Comparison of ENCODE assay signal across 20 cellular contexts in genomic region chr10:17043586-17043985, GRCh38.
DNase-seq lines count a peak whose midpoint lies in the region; ATAC-seq, FAIRE-seq and TF ChIP-seq lines count a peak whose summit lies in the region.
"Had no signal": no experiment of that assay in that cellular context is flagged by ENCODE, and none has a peak within 500 bp of the region (broad histone marks: within the 10 kb centered on the region; RNA-seq: fewer than 3 reads in every experiment).

No MANE protein-coding gene starts in this region.

- no peak overlapping the region for H3K56ac ChIP-seq in IMR-90 (ENCODE audit: extremely low read depth, insufficient read depth, low read length)

- H3K23ac ChIP-seq in IMR-90 (ENCODE audit: low read depth, low read length): peak overlapping the region; percentile 10; the same call in 1 of the 2 replicates

- H3K9me1 ChIP-seq in IMR-90 (ENCODE audit: insufficient read depth, low read length): peaks cover 5% of the 10 kb centered on the region; the same call in 1 of the 2 replicates
- H3K9me1 ChIP-seq in K562 (ENCODE audit: control insufficient read depth, insufficient read depth, low read length): no peaks in the 10 kb centered on the region

- H3K79me1 ChIP-seq in IMR-90 (ENCODE audit: low read depth in 1 of 2, low read length in 2 of 2): no peaks in the 10 kb centered on the region

- 0 out of 2 replicates have a peak overlapping the region, but pooled peaks have one; percentile 70 for H2AK5ac ChIP-seq in IMR-90 (ENCODE audit: low read depth, low read length)

- H2BK120ac ChIP-seq in IMR-90 (ENCODE audit: low read depth, low read length): peak overlapping the region; percentile 64

- H3K9me3 ChIP-seq in IMR-90 (ENCODE audit: control insufficient read depth, insufficient read depth, low read length): no peaks in the 10 kb centered on the region
- no peaks in the 10 kb centered on the region for H3K9me3 ChIP-seq in K562 (replicated peaks; ENCODE audit: control insufficient read depth, insufficient read depth, low read depth, low read length)
- no peaks in the 10 kb centered on the region for H3K9me3 ChIP-seq in Peyer's patch
- H3K9me3 ChIP-seq: BLaER1 treated with 17β-estradiol and CSF1 and Interleukin-3, amounts not matched to agents 10 nM and 100 nM had no signal

- no peak overlapping the region for H3K4me3 Mint-ChIP-seq in natural killer cell
- H3K4me3 Mint-ChIP-seq: B cell; CD8-positive, alpha-beta T cell; HFFc6 had no signal

- H3K4ac ChIP-seq in IMR-90 (ENCODE audit: low read depth, low read length): peak overlapping the region; percentile 64; the same call in 1 of the 2 replicates

- no peaks in the 10 kb centered on the region for H3K79me2 ChIP-seq in ACC112 (ENCODE audit: control insufficient read depth, insufficient read depth, low read length, unreplicated experiment)
- no peaks in the 10 kb centered on the region for H3K79me2 ChIP-seq in K562 (ENCODE audit: control insufficient read depth, insufficient read depth, low read length)

- dilution Hi-C loops in IMR-90 (cut with HindIII; ENCODE audit: low sequenced_read_pairs, unreplicated experiment): no loop called here

- H4K5ac ChIP-seq in IMR-90 (ENCODE audit: low read depth, low read length): no peak overlapping the region

- WGBS in IMR-90 (ENCODE audit: extremely low coverage in 2 of 2, insufficient read length in 1 of 2), 2 experiments: 92% methylated on average over 1 of the region's 8 CpGs; no CpG with 5 or more reads in 1 of the 2 experiments
- 60% methylated on average over 8 of the region's 8 CpGs for WGBS in K562 (ENCODE audit: insufficient coverage, low coverage, missing lambda C conversion rate)

- H3K4me2 ChIP-seq in IMR-90 (ENCODE audit: low read depth, low read length) (no peak overlapping the region), K562 (ENCODE audit: insufficient read depth, low read length) (no peak overlapping the region)
- H3K4me2 ChIP-seq: BLaER1 treated with 17β-estradiol and CSF1 and Interleukin-3, amounts not matched to agents 10 nM and 100 nM had no signal

- H3K36me3 Mint-ChIP-seq in natural killer cell: no peaks in the 10 kb centered on the region

- H4K91ac ChIP-seq in IMR-90 (ENCODE audit: insufficient read depth, low read depth, low read length): no peak overlapping the region

- H2BK5ac ChIP-seq in IMR-90 (ENCODE audit: low read depth, low read length, poor library complexity, severe bottlenecking): no peak overlapping the region

- H3K18ac ChIP-seq in IMR-90 (ENCODE audit: low read depth, low read length): peak overlapping the region; percentile 18

- H3K27ac Mint-ChIP-seq in natural killer cell: peak overlapping the region in 1 of 2 donors; percentile 31
- H3K27ac Mint-ChIP-seq: B cell; CD8-positive, alpha-beta T cell; HFFc6 had no signal

- H3K9me3 Mint-ChIP-seq in natural killer cell: no peaks in the 10 kb centered on the region
- H3K9me3 Mint-ChIP-seq: CD8-positive, alpha-beta T cell; HFFc6 had no signal

- H3K27me3 ChIP-seq in ACC112 (ENCODE audit: insufficient read depth, low read length): no peaks in the 10 kb centered on the region
- H3K27me3 ChIP-seq in IMR-90 (ENCODE audit: control insufficient read depth, insufficient read depth, low read length): no peaks in the 10 kb centered on the region
- no peaks in the 10 kb centered on the region for H3K27me3 ChIP-seq in K562 (ENCODE audit: control insufficient read depth in 2 of 2, insufficient read depth in 2 of 2, low read length in 2 of 2)
- no peaks in the 10 kb centered on the region for H3K27me3 ChIP-seq in Peyer's patch
- H3K27me3 ChIP-seq: BLaER1 treated with 17β-estradiol and CSF1 and Interleukin-3, amounts not matched to agents 10 nM and 100 nM had no signal

- H3K36me3 ChIP-seq in ACC112 (ENCODE audit: insufficient read depth, low read length): no peaks in the 10 kb centered on the region; the same call in 1 of the 2 replicates
- no peaks in the 10 kb centered on the region for H3K36me3 ChIP-seq in IMR-90 (ENCODE audit: control insufficient read depth, insufficient read depth, low read length)
- H3K36me3 ChIP-seq in K562 (ENCODE audit: control insufficient read depth, insufficient read depth, low read length): no peaks in the 10 kb centered on the region
- peaks cover 0 to 7% (median 0%) of the 10 kb centered on the region in 3 donors for H3K36me3 ChIP-seq in Peyer's patch
- H3K36me3 ChIP-seq: BLaER1 treated with 17β-estradiol and CSF1 and Interleukin-3, amounts not matched to agents 10 nM and 100 nM had no signal

- H3K9ac ChIP-seq in IMR-90 (ENCODE audit: low read depth, low read length) (no peak overlapping the region), K562 (ENCODE audit: insufficient read depth in 1 of 2, low read depth in 2 of 2, low read length in 2 of 2) (no peak overlapping the region)
- H3K9ac ChIP-seq: BLaER1 treated with 17β-estradiol and CSF1 and Interleukin-3, amounts not matched to agents 10 nM and 100 nM; GM23248 had no signal

- TF ChIP-seq EP300 in K562 (IDR thresholded peaks at IDR 0.05; ENCODE audit: low read length): no peak

- H3K4me3 ChIP-seq in ACC112 (ENCODE audit: low read depth, low read length): no peak overlapping the region
- no peak overlapping the region for H3K4me3 ChIP-seq in IMR-90 (ENCODE audit: insufficient read depth, low read depth, low read length)
- no peak overlapping the region for H3K4me3 ChIP-seq in K562
- H3K4me3 ChIP-seq in Peyer's patch: no peak overlapping the region
- H3K4me3 ChIP-seq: BLaER1 treated with 17β-estradiol and CSF1 and Interleukin-3, amounts not matched to agents 10 nM and 100 nM; GM12878; GM23248 had no signal

- H4K20me1 ChIP-seq in IMR-90 (ENCODE audit: insufficient read depth, low read length): no peaks in the 10 kb centered on the region
- no peaks in the 10 kb centered on the region for H4K20me1 ChIP-seq in K562 (replicated peaks; ENCODE audit: control insufficient read depth, insufficient read depth, low read length)
- H4K20me1 ChIP-seq: BLaER1 treated with 17β-estradiol and CSF1 and Interleukin-3, amounts not matched to agents 10 nM and 100 nM had no signal

- H3K27ac ChIP-seq in ACC112 (ENCODE audit: low read depth, low read length): 0 out of 2 replicates have a peak overlapping the region, but pooled peaks have one; percentile 3
- H3K27ac ChIP-seq in IMR-90 (ENCODE audit: insufficient read depth, low read length): no peak overlapping the region
- no peak overlapping the region for H3K27ac ChIP-seq in K562 (ENCODE audit: extremely low read depth, low read depth, low read length)
- H3K27ac ChIP-seq in Peyer's patch: no peak overlapping the region
- H3K27ac ChIP-seq: BLaER1 treated with 17β-estradiol and CSF1 and Interleukin-3, amounts not matched to agents 10 nM and 100 nM; GM23248 had no signal

- H2BK15ac ChIP-seq in IMR-90 (ENCODE audit: low read depth, low read length): peak overlapping the region; percentile 41; the same call in 2 of the 3 replicates

- intact Hi-C loops in IMR-90 (cut with micrococcal nuclease) (no loop called here), K562 (cut with micrococcal nuclease) (no loop called here), natural killer cell (cut with micrococcal nuclease) (no loop called here)

- no TSS peak for BruUV-seq in IMR-90 (replicated peaks; lab: Mats Ljungman, UMichigan)
- no TSS peak for BruUV-seq in K562 (replicated peaks; lab: Mats Ljungman, UMichigan)

- H2AFZ ChIP-seq in ACC112 (ENCODE audit: low read length, unreplicated experiment) (no peak overlapping the region), IMR-90 (replicated peaks; ENCODE audit: low read length, poor library complexity) (peak overlapping the region; percentile 46), K562 (ENCODE audit: low read depth, low read length) (peak overlapping the region; percentile 49)
- H2AFZ ChIP-seq: GM23248 had no signal

- H2BK20ac ChIP-seq in IMR-90 (ENCODE audit: low read depth, low read length): peak overlapping the region; percentile 57; the same call in 1 of the 2 replicates

- no peak overlapping the region for H2AK9ac ChIP-seq in IMR-90 (replicated peaks; ENCODE audit: low read depth, low read length, poor library complexity)

- CTCF ChIA-PET in IMR-90 (lab: Yijun Ruan, JAX) (no interaction called here), K562 (lab: Yijun Ruan, JAX; ENCODE audit: low intra/inter-chr PET ratio) (no interaction called here)

- TF ChIP-seq POLR2A in IMR-90 (IDR thresholded peaks at IDR 0.05; ENCODE audit: low read depth, low read length): no peak
- TF ChIP-seq POLR2A in K562 (conservative IDR thresholded peaks at IDR 0.05): no peak
- TF ChIP-seq POLR2A in Peyer's patch (IDR thresholded peaks at IDR 0.05): no peak

- TF ChIP-seq RAD21 in IMR-90 (IDR thresholded peaks at IDR 0.05; ENCODE audit: low read length) (no peak), K562 (CRISPR knock-in tag; conservative IDR thresholded peaks at IDR 0.05 in 1 of 2, IDR thresholded peaks at IDR 0.05 in 1 of 2) (no peak)

- peaks cover 6% of the 10 kb centered on the region in 2 donors for H3K4me1 Mint-ChIP-seq in natural killer cell
- H3K4me1 Mint-ChIP-seq: B cell had no signal

- in situ Hi-C loops in IMR-90 (cut with MboI; ENCODE audit: low sequenced_read_pairs): no loop called here
- in situ Hi-C loops in K562 (cut with MboI): no loop called here

- peak overlapping the region in 1 of 2 experiments; percentile 78; a peak in 2 of 4 replicates for H4K8ac ChIP-seq in IMR-90 (ENCODE audit: low read depth in 2 of 2, low read length in 2 of 2)

- FAIRE-seq in K562 (lab: Jason Lieb, UNC): no peak
- FAIRE-seq: GM12878 had no signal

- POLR2A ChIA-PET in IMR-90 (lab: Charles Lee; ENCODE audit: unreplicated experiment): no interaction called here
- POLR2A ChIA-PET in K562 (lab: Yijun Ruan, JAX): no interaction called here

- no peaks in the 10 kb centered on the region for H3K27me3 Mint-ChIP-seq in natural killer cell (ENCODE audit: low read depth in 2 of 2)
- H3K27me3 Mint-ChIP-seq: B cell had no signal

- H3K4me1 ChIP-seq in ACC112 (ENCODE audit: control insufficient read depth, insufficient read depth, low read length, unreplicated experiment) (peaks cover 26% of the 10 kb centered on the region), IMR-90 (ENCODE audit: control insufficient read depth, insufficient read depth, low read length) (no peaks in the 10 kb centered on the region), K562 (replicated peaks in 1 of 2; ENCODE audit: control insufficient read depth in 2 of 2, insufficient read depth in 2 of 2, low read length in 2 of 2) (peaks cover 0 to under 1% of the 10 kb centered on the region in 2 experiments; a peak in 1 of 5 replicates), Peyer's patch (no peaks in the 10 kb centered on the region)
- H3K4me1 ChIP-seq: BLaER1 treated with 17β-estradiol and CSF1 and Interleukin-3, amounts not matched to agents 10 nM and 100 nM had no signal

- DNase-seq in IMR-90 (no peak), K562 (ENCODE audit: extremely low read depth in 1 of 4, low spot score in 3 of 4) (no peak), natural killer cell (no peak), Peyer's patch (no peak)
- DNase-seq: 8988T; Calu3; CD8-positive, alpha-beta T cell; DMS 273 treated with DMSO at 0.1 percent for 48 hours; DMS53; DND-41; EL; HCEC 1CT; HFFc6 had no signal

- TF ChIP-seq CTCF in IMR-90 (conservative IDR thresholded peaks at IDR 0.05; ENCODE audit: low read depth, low read length) (no peak), K562 (IDR thresholded peaks at IDR 0.05 in 2 of 3, conservative IDR thresholded peaks at IDR 0.05 in 1 of 3; ENCODE audit: insufficient read depth in 2 of 3, low read depth in 1 of 3, low read length in 3 of 3) (no peak), natural killer cell (IDR thresholded peaks at IDR 0.05) (no peak), Peyer's patch (IDR thresholded peaks at IDR 0.05) (no peak)

- 0 out of 2 replicates have a peak overlapping the region, but pooled peaks have one; percentile 21 for H3K14ac ChIP-seq in IMR-90 (replicated peaks; ENCODE audit: low read depth, low read length)

- ATAC-seq in IMR-90 (ENCODE audit: low read depth) (no peak), K562 (no peak), natural killer cell (peak in 2 of 3 donors; percentile 40 to 48), HG03108 (IDR thresholded peaks at IDR 0.05; ENCODE audit: unreplicated experiment) (no peak), HG02798 (IDR thresholded peaks at IDR 0.05; ENCODE audit: poor library complexity, unreplicated experiment) (no peak)
- ATAC-seq: CD8-positive, alpha-beta T cell; GM12878 had no signal

Comparison
In these comparisons a context has a peak if more than half of its experiments do, and no peak if none do; other contexts are left out.
1. ATAC-seq: peak in natural killer cell (2 of 3); none in IMR-90 (single experiment), K562 (single experiment), HG03108 (single experiment) and HG02798 (single experiment).